ENCODE assay signal across 2 cellular contexts in the genomic region with DNA sequence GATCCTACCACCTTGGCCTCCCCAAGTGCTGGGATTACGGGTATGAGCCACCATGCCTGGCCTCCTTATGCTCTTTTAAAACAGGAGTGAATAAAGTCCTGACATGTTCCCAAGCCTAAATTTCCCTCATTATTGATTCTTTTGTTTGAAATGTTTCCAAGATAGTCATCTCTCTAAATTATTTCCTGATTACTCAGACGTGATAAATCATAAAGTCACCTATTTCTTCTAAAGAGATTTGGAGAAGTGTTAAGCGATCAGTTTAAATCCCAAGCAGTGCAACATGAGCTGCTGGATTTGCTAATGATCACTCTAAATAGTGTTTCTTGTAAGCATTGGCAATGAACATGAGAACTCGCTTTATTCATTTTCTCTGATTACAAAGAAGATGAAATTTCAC.
A peak's percentile ranks its signal among the peaks of the same experiment; 100 is the strongest.
TF ChIP-seq lines count a peak whose summit lies in the region.

No MANE protein-coding gene starts in this region.

TF ChIP-seq in HCT116, 20 proteins besides CTCF, POLR2A, EP300 and RAD21:
- TF ChIP-seq JUND (IDR thresholded peaks at IDR 0.05) (peak; percentile 89), ELF1 (IDR thresholded peaks at IDR 0.05; ENCODE audit: borderline replicate concordance, low read depth) (no peak; the same call in 1 of the 2 replicates), ZFX (IDR thresholded peaks at IDR 0.05) (no peak), SIN3A (IDR thresholded peaks at IDR 0.05; ENCODE audit: low read depth) (no peak), POLR2AphosphoS5 (IDR thresholded peaks at IDR 0.05; ENCODE audit: low read depth, low read length) (no peak), CBX3 (IDR thresholded peaks at IDR 0.05; ENCODE audit: low read depth) (no peak; the same call in 1 of the 2 replicates), EGR1 (IDR thresholded peaks at IDR 0.05; ENCODE audit: low read depth) (no peak), YY1 (IDR thresholded peaks at IDR 0.05; ENCODE audit: extremely low read depth, insufficient replicate concordance, low read depth, low read length) (no peak), EZH2 (IDR thresholded peaks at IDR 0.05) (no peak), ZNF274 (IDR thresholded peaks at IDR 0.05; ENCODE audit: low read depth, low read length) (no peak), CEBPB (IDR thresholded peaks at IDR 0.05; ENCODE audit: low read depth) (peak; percentile 58; the same call in 1 of the 2 replicates), FOSL1 (IDR thresholded peaks at IDR 0.05; ENCODE audit: low read depth) (peak; percentile 93), SRF (IDR thresholded peaks at IDR 0.05; ENCODE audit: low read depth) (peak; percentile 58), EZH2phosphoT487 (IDR thresholded peaks at IDR 0.05; ENCODE audit: borderline replicate concordance) (no peak), SP1 (IDR thresholded peaks at IDR 0.05; ENCODE audit: low read depth) (peak; percentile 80), TCF7L2 (IDR thresholded peaks at IDR 0.05; ENCODE audit: borderline replicate concordance, extremely low read depth, insufficient read depth, insufficient read length) (peak; percentile 31)
- TF ChIP-seq, protein P1, sequence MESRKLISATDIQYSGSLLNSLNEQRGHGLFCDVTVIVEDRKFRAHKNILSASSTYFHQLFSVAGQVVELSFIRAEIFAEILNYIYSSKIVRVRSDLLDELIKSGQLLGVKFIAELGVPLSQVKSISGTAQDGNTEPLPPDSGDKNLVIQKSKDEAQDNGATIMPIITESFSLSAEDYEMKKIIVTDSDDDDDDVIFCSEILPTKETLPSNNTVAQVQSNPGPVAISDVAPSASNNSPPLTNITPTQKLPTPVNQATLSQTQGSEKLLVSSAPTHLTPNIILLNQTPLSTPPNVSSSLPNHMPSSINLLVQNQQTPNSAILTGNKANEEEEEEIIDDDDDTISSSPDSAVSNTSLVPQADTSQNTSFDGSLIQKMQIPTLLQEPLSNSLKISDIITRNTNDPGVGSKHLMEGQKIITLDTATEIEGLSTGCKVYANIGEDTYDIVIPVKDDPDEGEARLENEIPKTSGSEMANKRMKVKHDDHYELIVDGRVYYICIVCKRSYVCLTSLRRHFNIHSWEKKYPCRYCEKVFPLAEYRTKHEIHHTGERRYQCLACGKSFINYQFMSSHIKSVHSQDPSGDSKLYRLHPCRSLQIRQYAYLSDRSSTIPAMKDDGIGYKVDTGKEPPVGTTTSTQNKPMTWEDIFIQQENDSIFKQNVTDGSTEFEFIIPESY (IDR thresholded peaks at IDR 0.05; ENCODE audit: extremely low read depth, insufficient replicate concordance, low read length), result no peak
- TF ChIP-seq, protein P2, sequence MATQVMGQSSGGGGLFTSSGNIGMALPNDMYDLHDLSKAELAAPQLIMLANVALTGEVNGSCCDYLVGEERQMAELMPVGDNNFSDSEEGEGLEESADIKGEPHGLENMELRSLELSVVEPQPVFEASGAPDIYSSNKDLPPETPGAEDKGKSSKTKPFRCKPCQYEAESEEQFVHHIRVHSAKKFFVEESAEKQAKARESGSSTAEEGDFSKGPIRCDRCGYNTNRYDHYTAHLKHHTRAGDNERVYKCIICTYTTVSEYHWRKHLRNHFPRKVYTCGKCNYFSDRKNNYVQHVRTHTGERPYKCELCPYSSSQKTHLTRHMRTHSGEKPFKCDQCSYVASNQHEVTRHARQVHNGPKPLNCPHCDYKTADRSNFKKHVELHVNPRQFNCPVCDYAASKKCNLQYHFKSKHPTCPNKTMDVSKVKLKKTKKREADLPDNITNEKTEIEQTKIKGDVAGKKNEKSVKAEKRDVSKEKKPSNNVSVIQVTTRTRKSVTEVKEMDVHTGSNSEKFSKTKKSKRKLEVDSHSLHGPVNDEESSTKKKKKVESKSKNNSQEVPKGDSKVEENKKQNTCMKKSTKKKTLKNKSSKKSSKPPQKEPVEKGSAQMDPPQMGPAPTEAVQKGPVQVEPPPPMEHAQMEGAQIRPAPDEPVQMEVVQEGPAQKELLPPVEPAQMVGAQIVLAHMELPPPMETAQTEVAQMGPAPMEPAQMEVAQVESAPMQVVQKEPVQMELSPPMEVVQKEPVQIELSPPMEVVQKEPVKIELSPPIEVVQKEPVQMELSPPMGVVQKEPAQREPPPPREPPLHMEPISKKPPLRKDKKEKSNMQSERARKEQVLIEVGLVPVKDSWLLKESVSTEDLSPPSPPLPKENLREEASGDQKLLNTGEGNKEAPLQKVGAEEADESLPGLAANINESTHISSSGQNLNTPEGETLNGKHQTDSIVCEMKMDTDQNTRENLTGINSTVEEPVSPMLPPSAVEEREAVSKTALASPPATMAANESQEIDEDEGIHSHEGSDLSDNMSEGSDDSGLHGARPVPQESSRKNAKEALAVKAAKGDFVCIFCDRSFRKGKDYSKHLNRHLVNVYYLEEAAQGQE (IDR thresholded peaks at IDR 0.05; ENCODE audit: low read depth), result no peak
- TF ChIP-seq, protein P3, sequence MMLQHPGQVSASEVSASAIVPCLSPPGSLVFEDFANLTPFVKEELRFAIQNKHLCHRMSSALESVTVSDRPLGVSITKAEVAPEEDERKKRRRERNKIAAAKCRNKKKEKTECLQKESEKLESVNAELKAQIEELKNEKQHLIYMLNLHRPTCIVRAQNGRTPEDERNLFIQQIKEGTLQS (IDR thresholded peaks at IDR 0.05), result 0 out of 2 replicates have a peak, but pooled peaks have one; percentile 33
- TF ChIP-seq, protein P4, sequence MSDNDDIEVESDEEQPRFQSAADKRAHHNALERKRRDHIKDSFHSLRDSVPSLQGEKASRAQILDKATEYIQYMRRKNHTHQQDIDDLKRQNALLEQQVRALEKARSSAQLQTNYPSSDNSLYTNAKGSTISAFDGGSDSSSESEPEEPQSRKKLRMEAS (IDR thresholded peaks at IDR 0.05), result no peak

TF ChIP-seq in HepG2, 621 proteins besides CTCF, POLR2A, EP300 and RAD21:
- TF ChIP-seq, protein P5, sequence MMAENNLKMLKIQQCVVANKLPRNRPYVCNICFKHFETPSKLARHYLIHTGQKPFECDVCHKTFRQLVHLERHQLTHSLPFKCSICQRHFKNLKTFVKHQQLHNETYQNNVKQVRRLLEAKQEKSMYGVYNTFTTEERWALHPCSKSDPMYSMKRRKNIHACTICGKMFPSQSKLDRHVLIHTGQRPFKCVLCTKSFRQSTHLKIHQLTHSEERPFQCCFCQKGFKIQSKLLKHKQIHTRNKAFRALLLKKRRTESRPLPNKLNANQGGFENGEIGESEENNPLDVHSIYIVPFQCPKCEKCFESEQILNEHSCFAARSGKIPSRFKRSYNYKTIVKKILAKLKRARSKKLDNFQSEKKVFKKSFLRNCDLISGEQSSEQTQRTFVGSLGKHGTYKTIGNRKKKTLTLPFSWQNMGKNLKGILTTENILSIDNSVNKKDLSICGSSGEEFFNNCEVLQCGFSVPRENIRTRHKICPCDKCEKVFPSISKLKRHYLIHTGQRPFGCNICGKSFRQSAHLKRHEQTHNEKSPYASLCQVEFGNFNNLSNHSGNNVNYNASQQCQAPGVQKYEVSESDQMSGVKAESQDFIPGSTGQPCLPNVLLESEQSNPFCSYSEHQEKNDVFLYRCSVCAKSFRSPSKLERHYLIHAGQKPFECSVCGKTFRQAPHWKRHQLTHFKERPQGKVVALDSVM (CRISPR knock-in tag; IDR thresholded peaks at IDR 0.05), result no peak
- TF ChIP-seq, protein P6, sequence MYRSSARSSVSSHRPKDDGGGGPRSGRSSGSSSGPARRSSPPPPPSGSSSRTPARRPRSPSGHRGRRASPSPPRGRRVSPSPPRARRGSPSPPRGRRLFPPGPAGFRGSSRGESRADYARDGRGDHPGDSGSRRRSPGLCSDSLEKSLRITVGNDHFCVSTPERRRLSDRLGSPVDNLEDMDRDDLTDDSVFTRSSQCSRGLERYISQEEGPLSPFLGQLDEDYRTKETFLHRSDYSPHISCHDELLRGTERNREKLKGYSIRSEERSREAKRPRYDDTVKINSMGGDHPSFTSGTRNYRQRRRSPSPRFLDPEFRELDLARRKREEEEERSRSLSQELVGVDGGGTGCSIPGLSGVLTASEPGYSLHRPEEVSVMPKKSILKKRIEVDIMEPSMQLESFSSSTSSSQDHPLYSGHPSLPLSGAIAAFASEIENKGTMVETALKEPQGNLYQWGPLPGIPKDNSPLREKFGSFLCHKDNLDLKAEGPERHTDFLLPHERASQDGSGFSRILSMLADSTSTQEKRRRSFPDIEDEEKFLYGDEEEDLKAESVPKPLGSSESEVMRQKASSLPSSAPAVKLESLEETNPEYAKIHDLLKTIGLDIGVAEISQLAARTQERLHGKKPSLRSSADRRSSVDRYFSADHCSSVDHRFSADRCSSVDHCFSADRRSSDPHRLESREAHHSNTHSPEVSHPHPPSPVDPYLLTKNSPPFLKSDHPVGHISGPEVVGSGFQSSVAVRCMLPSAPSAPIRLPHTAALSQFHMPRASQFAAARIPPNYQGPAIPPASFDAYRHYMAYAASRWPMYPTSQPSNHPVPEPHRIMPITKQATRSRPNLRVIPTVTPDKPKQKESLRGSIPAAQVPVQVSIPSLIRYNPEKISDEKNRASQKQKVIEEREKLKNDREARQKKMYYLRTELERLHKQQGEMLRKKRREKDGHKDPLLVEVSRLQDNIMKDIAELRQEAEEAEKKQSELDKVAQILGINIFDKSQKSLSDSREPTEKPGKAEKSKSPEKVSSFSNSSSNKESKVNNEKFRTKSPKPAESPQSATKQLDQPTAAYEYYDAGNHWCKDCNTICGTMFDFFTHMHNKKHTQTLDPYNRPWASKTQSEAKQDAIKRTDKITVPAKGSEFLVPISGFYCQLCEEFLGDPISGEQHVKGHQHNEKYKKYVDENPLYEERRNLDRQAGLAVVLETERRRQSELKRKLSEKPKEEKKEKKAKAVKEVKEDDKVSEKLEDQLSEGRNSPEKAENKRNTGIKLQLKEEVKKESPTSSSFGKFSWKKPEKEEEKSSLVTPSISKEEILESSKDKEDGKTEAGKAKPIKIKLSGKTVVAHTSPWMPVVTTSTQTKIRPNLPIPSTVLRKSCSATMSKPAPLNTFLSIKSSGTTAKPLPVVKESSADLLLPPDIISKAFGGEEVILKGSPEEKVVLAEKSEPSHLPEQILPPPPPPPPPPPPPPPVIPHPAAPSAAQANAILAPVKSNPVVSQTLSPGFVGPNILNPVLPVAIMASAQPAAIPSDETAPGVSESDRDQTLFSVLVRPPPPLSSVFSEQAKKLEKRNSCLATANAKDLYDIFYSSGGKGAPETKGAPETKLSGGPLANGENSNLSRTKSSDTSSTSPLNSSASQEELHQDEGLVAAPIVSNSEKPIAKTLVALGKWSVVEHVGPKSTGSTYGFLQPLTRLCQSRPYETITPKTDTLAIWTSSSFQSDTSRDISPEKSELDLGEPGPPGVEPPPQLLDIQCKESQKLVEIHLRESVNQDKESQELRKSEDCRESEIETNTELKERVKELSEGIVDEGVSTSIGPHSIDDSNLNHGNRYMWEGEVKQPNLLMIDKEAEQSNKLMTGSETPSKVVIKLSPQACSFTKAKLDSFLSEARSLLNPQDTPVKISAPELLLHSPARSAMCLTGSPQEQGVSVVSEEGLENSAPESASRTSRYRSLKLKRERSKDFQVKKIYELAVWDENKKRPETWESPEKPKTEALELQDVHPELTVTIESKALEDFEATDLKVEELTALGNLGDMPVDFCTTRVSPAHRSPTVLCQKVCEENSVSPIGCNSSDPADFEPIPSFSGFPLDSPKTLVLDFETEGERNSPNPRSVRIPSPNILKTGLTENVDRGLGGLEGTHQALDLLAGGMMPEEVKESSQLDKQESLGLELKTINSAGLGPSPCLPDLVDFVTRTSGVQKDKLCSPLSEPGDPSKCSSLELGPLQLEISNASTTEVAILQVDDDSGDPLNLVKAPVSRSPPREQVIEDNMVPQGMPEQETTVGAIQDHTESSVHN (CRISPR knock-in tag; IDR thresholded peaks at IDR 0.05), result no peak
- TF ChIP-seq DPF2 (CRISPR knock-in tag; IDR thresholded peaks at IDR 0.05; ENCODE audit: borderline replicate concordance, low read depth) (no peak), ZFP62 (CRISPR knock-in tag; IDR thresholded peaks at IDR 0.05) (no peak), ZNF569 (CRISPR knock-in tag; IDR thresholded peaks at IDR 0.05; ENCODE audit: borderline replicate concordance) (no peak)
- TF ChIP-seq, protein P7, sequence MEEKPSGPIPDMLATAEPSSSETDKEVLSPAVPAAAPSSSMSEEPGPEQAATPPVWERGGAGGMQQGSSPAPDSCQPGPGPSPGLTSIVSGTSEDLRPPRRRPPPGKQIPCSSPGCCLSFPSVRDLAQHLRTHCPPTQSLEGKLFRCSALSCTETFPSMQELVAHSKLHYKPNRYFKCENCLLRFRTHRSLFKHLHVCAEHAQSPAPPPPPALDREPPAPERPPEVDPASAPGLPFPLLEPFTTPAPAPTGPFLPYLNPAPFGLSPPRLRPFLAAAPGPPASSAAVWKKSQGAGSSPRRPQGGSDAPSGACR (CRISPR knock-in tag; IDR thresholded peaks at IDR 0.05), result no peak
- TF ChIP-seq, protein P8, sequence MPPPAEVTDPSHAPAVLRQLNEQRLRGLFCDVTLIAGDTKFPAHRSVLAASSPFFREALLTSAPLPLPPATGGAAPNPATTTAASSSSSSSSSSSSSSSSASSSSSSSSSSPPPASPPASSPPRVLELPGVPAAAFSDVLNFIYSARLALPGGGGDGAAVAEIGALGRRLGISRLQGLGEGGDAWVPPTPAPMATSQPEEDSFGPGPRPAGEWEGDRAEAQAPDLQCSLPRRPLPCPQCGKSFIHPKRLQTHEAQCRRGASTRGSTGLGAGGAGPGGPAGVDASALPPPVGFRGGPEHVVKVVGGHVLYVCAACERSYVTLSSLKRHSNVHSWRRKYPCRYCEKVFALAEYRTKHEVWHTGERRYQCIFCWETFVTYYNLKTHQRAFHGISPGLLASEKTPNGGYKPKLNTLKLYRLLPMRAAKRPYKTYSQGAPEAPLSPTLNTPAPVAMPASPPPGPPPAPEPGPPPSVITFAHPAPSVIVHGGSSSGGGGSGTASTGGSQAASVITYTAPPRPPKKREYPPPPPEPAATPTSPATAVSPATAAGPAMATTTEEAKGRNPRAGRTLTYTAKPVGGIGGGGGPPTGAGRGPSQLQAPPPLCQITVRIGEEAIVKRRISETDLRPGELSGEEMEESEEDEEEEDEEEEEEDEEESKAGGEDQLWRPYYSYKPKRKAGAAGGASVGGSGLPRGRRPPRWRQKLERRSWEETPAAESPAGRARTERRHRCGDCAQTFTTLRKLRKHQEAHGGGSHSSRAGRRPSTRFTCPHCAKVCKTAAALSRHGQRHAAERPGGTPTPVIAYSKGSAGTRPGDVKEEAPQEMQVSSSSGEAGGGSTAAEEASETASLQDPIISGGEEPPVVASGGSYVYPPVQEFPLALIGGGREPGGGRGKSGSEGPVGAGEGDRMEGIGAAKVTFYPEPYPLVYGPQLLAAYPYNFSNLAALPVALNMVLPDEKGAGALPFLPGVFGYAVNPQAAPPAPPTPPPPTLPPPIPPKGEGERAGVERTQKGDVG (CRISPR knock-in tag; IDR thresholded peaks at IDR 0.05; ENCODE audit: borderline replicate concordance), result no peak
